Comparison of ENCODE assay signal across 21 cellular contexts in genomic region chr5:147882586-147883313, GRCh38. TPM values are rescaled to one million over a fixed set of nuclear protein-coding genes. Genes with fewer than 3 reads are reported as not detected.
DNase-seq lines count a peak whose midpoint lies in the region; ATAC-seq, FAIRE-seq and TF ChIP-seq lines count a peak whose summit lies in the region.
"Had no signal": no experiment of that assay in that cellular context is flagged by ENCODE, and none has a peak within 500 bp of the region (broad histone marks: within the 10 kb centered on the region; RNA-seq: fewer than 3 reads in every experiment).

No MANE protein-coding gene starts in this region.

- no peak for TF ChIP-seq CTCF in hepatocyte (IDR thresholded peaks at IDR 0.05; ENCODE audit: poor library complexity)
- no peak for TF ChIP-seq CTCF in smooth muscle cell (IDR thresholded peaks at IDR 0.05; ENCODE audit: borderline replicate concordance, insufficient read depth, poor library complexity, severe bottlenecking)
- no peak for TF ChIP-seq CTCF in Calu3 (IDR thresholded peaks at IDR 0.05; ENCODE audit: unreplicated experiment)

- H3K79me2 ChIP-seq in hepatocyte (no peaks in the 10 kb centered on the region), smooth muscle cell (ENCODE audit: low read depth) (no peaks in the 10 kb centered on the region)

- H3K9ac ChIP-seq in smooth muscle cell (ENCODE audit: low read depth) = no peak overlapping the region
- H3K9ac ChIP-seq: SK-N-SH had no signal

- H3K27me3 ChIP-seq in hepatocyte (peaks cover 27% of the 10 kb centered on the region), aorta (ENCODE audit: control insufficient read depth in 1 of 2, insufficient read depth in 2 of 2, low read length in 1 of 2) (no peaks in the 10 kb centered on the region), smooth muscle cell (ENCODE audit: low read depth) (peaks cover 73% of the 10 kb centered on the region)

- no peak overlapping the region for H3K4me2 ChIP-seq in hepatocyte
- H3K4me2 ChIP-seq in smooth muscle cell = no peak overlapping the region
- H3K4me2 ChIP-seq: PC-9, SK-N-SH had no signal

- H3K4me3 ChIP-seq in hepatocyte = no peak overlapping the region
- H3K4me3 ChIP-seq in aorta (ENCODE audit: low read length in 2 of 2) = no peak overlapping the region
- no peak overlapping the region for H3K4me3 ChIP-seq in smooth muscle cell
- H3K4me3 ChIP-seq: GM12878, K562, PC-9 had no signal

- H3K9me2 ChIP-seq in hepatocyte (replicated peaks; ENCODE audit: insufficient read depth) = no peaks in the 10 kb centered on the region
- H3K9me2 ChIP-seq: SK-N-SH had no signal

- H3F3A ChIP-seq in smooth muscle cell (ENCODE audit: low read depth) = no peaks in the 10 kb centered on the region

- ATAC-seq in Right ventricle myocardium superior (ENCODE audit: poor library complexity) (peak; percentile 34), Right ventricle myocardium inferior (no peak), aorta (ENCODE audit: low FRiP score) (peak; percentile 12)
- ATAC-seq: GM12878, HCT116, K562 had no signal

- DNase-seq in Right ventricle myocardium superior (no peak), Right ventricle myocardium inferior (ENCODE audit: missing footprints) (no peak), amniotic epithelial cell (ENCODE audit: low read depth) (peak; percentile 68), hepatocyte (ENCODE audit: low spot score) (peak; percentile 25), aorta (no peak), urothelium cell line (ENCODE audit: low spot score) (no peak), smooth muscle cell (lab: John Stamatoyannopoulos, UW; ENCODE audit: unreplicated experiment) (no peak), Calu3 (no peak)
- DNase-seq: 8988T, C1 segment of cervical spinal cord, DMS153, NCI-H1436 treated with DMSO at 0.1 percent for 48 hours, NCI-H2081 treated with DMSO at 0.1 percent for 48 hours, NCI-H748 treated with DMSO at 0.1 percent for 48 hours, PC-9, SK-N-SH had no signal

- H3K27me3 Mint-ChIP-seq in Calu3 (ENCODE audit: unreplicated experiment) = no peaks in the 10 kb centered on the region

- H3K4me3 Mint-ChIP-seq in Calu3 (ENCODE audit: low read depth, unreplicated experiment) = no peak overlapping the region

- H3K27ac ChIP-seq in hepatocyte (peak overlapping the region; percentile 36), aorta (ENCODE audit: low read depth in 1 of 2, low read length in 2 of 2) (no peak overlapping the region), smooth muscle cell (ENCODE audit: low read depth) (no peak overlapping the region)
- H3K27ac ChIP-seq: PC-9 had no signal

- CTCF ChIA-PET in Calu3 (lab: Charles Lee) = interaction anchor here (1.2 to 1.3 kb wide), 3 partner anchors 23 to 52 kb away, joined by 3 to 5 read pairs (median 3); partner anchors contain the start of gene C5orf46

- no peak for FAIRE-seq in urothelium cell line (lab: Jason Lieb, UNC)
- FAIRE-seq: GM12878, GM18507, HTR-8/SVneo, K562 had no signal

- BruUV-seq in Calu3 (replicated peaks; lab: Mats Ljungman, UMichigan) = no TSS peak

- 30% methylated on average over 6 of the region's 6 CpGs for WGBS in hepatocyte (ENCODE audit: low lambda C conversion rate, missing lambda C conversion rate)
- WGBS in aorta, 2 donors = 56 to 61% methylated on average over 6 of the region's 6 CpGs
- WGBS in smooth muscle cell (ENCODE audit: low lambda C conversion rate) = 26% methylated on average over 6 of the region's 6 CpGs

- intact Hi-C loops in Right ventricle myocardium superior (cut with DNase I) (no loop called here), Right ventricle myocardium inferior (cut with DNase I) (no loop called here), aorta (cut with DNase I) (no loop called here), Calu3 (cut with micrococcal nuclease; ENCODE audit: unreplicated experiment) (no loop called here)

- peaks cover 4% of the 10 kb centered on the region for H3K4me1 ChIP-seq in hepatocyte (ENCODE audit: insufficient read depth)
- H3K4me1 ChIP-seq in aorta (ENCODE audit: control insufficient read depth in 1 of 2, insufficient read depth in 2 of 2, low read length in 2 of 2) = peaks cover 0 to 3% of the 10 kb centered on the region in 2 donors
- no peaks in the 10 kb centered on the region for H3K4me1 ChIP-seq in smooth muscle cell (ENCODE audit: low read depth)

- no peaks in the 10 kb centered on the region for H4K20me1 ChIP-seq in hepatocyte (ENCODE audit: insufficient read depth, poor library complexity, severe bottlenecking)
- no peaks in the 10 kb centered on the region for H4K20me1 ChIP-seq in smooth muscle cell (ENCODE audit: low read depth)

- no peaks in the 10 kb centered on the region for H3K9me3 ChIP-seq in hepatocyte (ENCODE audit: low read depth)
- H3K9me3 ChIP-seq in aorta (ENCODE audit: control insufficient read depth, low read length) = no peaks in the 10 kb centered on the region
- no peaks in the 10 kb centered on the region for H3K9me3 ChIP-seq in smooth muscle cell (replicated peaks; ENCODE audit: low read depth)
- H3K9me3 ChIP-seq: SK-N-SH had no signal

- H3K36me3 Mint-ChIP-seq in Calu3 (ENCODE audit: insufficient read depth, unreplicated experiment) = no peaks in the 10 kb centered on the region

- H2AFZ ChIP-seq in hepatocyte (peak overlapping the region; percentile 16), smooth muscle cell (ENCODE audit: low read depth) (no peak overlapping the region)
- H2AFZ ChIP-seq: PC-9 had no signal

- no peak overlapping the region for H3K27ac Mint-ChIP-seq in Calu3 (ENCODE audit: unreplicated experiment)

- peaks cover 11% of the 10 kb centered on the region for H3K4me1 Mint-ChIP-seq in Calu3 (ENCODE audit: low read depth, unreplicated experiment)

- H3K36me3 ChIP-seq in hepatocyte (replicated peaks; ENCODE audit: insufficient read depth, low read depth) (no peaks in the 10 kb centered on the region), aorta (ENCODE audit: control insufficient read depth in 1 of 2, insufficient read depth in 2 of 2, low read length in 1 of 2) (peaks cover 0 to 5% of the 10 kb centered on the region in 2 donors), smooth muscle cell (ENCODE audit: low read depth) (no peaks in the 10 kb centered on the region)

- no peaks in the 10 kb centered on the region for H3K9me3 Mint-ChIP-seq in Calu3 (ENCODE audit: low read depth, unreplicated experiment)

RNA-seq across cellular contexts. Expression of gene SCGB3A2, which starts 4.2 kb away (rescaled TPM):
- total RNA-seq in Right ventricle myocardium superior = not detected
- total RNA-seq in Right ventricle myocardium inferior = not detected
- 32.0 and 33.6 TPM in 2 replicates for total RNA-seq in hepatocyte
- 70.6 and 84.7 TPM in 2 replicates for polyA plus RNA-seq in hepatocyte
- not detected for total RNA-seq in aorta
- 1 to 10 TPM in 1 of 2 donors, under 1 TPM in 1; 0.43 to 2.0 TPM for polyA plus RNA-seq in aorta
- total RNA-seq in smooth muscle cell = 2.3 and 2.7 TPM in 2 replicates
- 3.9 and 13.2 TPM in 2 replicates for polyA plus RNA-seq in smooth muscle cell
- total RNA-seq in Calu3 (2022) = not detected in 2 replicates
- total RNA-seq: GM12878, PC-9 had no signal
- polyA plus RNA-seq: K562, SK-N-SH had no signal

RNA-seq across cellular contexts. Expression of gene C5orf46, which starts 23.6 kb away (rescaled TPM):
- total RNA-seq in Right ventricle myocardium superior = 2.0 TPM
- total RNA-seq in Right ventricle myocardium inferior = 2.4 TPM
- total RNA-seq in hepatocyte = not detected in 2 replicates
- polyA plus RNA-seq in hepatocyte = 0.99 and 2.7 TPM in 2 replicates
- total RNA-seq in aorta = 10 to 100 TPM; 39.5 to 49.5 TPM
- polyA plus RNA-seq in aorta = 100 to 1,000 TPM in 1 of 2 donors, 10 to 100 TPM in 1; 23.1 to 118 TPM
- 15.1 and 27.1 TPM in 2 replicates for total RNA-seq in smooth muscle cell
- polyA plus RNA-seq in smooth muscle cell = 10.2 and 43.3 TPM in 2 replicates
- 0.97 TPM in 1 of 2 replicates, not detected in the other for total RNA-seq in Calu3 (2022)
- total RNA-seq: GM12878, K562, PC-9 had no signal
- polyA plus RNA-seq: GM12878, K562 had no signal

RNA-seq across cellular contexts. Expression of gene SPINK1, which starts 51.3 kb away (rescaled TPM):
- total RNA-seq in Right ventricle myocardium superior = not detected
- not detected for total RNA-seq in Right ventricle myocardium inferior
- 988 and 1,467 TPM in 2 replicates for total RNA-seq in hepatocyte
- 2,511 and 2,947 TPM in 2 replicates for polyA plus RNA-seq in hepatocyte
- 10 to 100 TPM; 13.7 to 17.0 TPM for total RNA-seq in aorta
- 10 to 100 TPM in 1 of 2 donors, 1 to 10 TPM in 1; 9.4 to 67.7 TPM for polyA plus RNA-seq in aorta
- 0.49 TPM in 1 of 2 replicates, not detected in the other for total RNA-seq in smooth muscle cell
- 0.69 and 5.3 TPM in 2 replicates for polyA plus RNA-seq in smooth muscle cell
- total RNA-seq in Calu3 (2022) = 307 and 444 TPM in 2 replicates
- total RNA-seq: PC-9 had no signal
- polyA plus RNA-seq: GM12878, SK-N-SH had no signal

Comparison
In these comparisons a context has a peak if more than half of its experiments do, and no peak if none do; other contexts are left out.
1. DNase-seq: peak in amniotic epithelial cell (single experiment) and hepatocyte (single experiment); none in Right ventricle myocardium superior (single experiment), Right ventricle myocardium inferior (single experiment), aorta (0 of 2), urothelium cell line (single experiment), smooth muscle cell (single experiment) and Calu3 (single experiment).
2. RNA of gene SPINK1, which starts 51.3 kb away (total RNA-seq): 988 to 1,467 TPM in hepatocyte and 307 to 444 TPM in Calu3; 13.7 to 17.0 TPM in aorta, not detected in Right ventricle myocardium superior (single experiment), not detected in Right ventricle myocardium inferior (single experiment) and 0.49 TPM in smooth muscle cell; every median in the first group is over 10 times any median in the second.